ENCODE assay signal across 8 cellular contexts in genomic region chr2:27070653-27071276, GRCh38. TPM values are rescaled to one million over a fixed set of nuclear protein-coding genes. Genes with fewer than 3 reads are reported as not detected.
DNase-seq lines count a peak whose midpoint lies in the region; ATAC-seq and TF ChIP-seq lines count a peak whose summit lies in the region.

No MANE protein-coding gene starts in this region.

- ATAC-seq in GM19438 (IDR thresholded peaks at IDR 0.05; ENCODE audit: low read depth, unreplicated experiment) (peak; percentile 4), RWPE2 (ENCODE audit: low read depth) (peak; percentile 4; the same call in 1 of the 3 replicates), HG03135 (IDR thresholded peaks at IDR 0.05; ENCODE audit: unreplicated experiment) (no peak)

- DNase-seq in RWPE2 (ENCODE audit: low spot score), result no peak
- DNase-seq in fibroblast of lung (ENCODE audit: low read depth in 2 of 2), result no peak
- no peak for DNase-seq in sigmoid colon
- no peak for DNase-seq in AML-193 (lab: John Stamatoyannopoulos, UW)
- no peak for DNase-seq in NCI-H226
- no peak for DNase-seq in NCI-H1436 treated with DMSO at 0.1 percent for 48 hours (lab: John Stamatoyannopoulos, UW)

- H3K9ac ChIP-seq in fibroblast of lung (ENCODE audit: insufficient read depth, low read length), result peak overlapping the region; percentile 80

- H3K4me1 ChIP-seq in RWPE2 (ENCODE audit: insufficient read depth, poor library complexity, severe bottlenecking), result peaks cover 3% of the 10 kb centered on the region
- H3K4me1 ChIP-seq in fibroblast of lung (ENCODE audit: control insufficient read depth, extremely low read depth, insufficient read depth, low read length), result peaks cover 21% of the 10 kb centered on the region
- peaks cover 0 to 67% (median 64%) of the 10 kb centered on the region in 4 donors for H3K4me1 ChIP-seq in sigmoid colon

- H2AFZ ChIP-seq in fibroblast of lung (ENCODE audit: low read length), result peak overlapping the region; percentile 57

- no peak for TF ChIP-seq EP300 in sigmoid colon (IDR thresholded peaks at IDR 0.05)

- H3K27me3 ChIP-seq in RWPE2 (ENCODE audit: insufficient read depth, poor library complexity, severe bottlenecking) (no peaks in the 10 kb centered on the region), fibroblast of lung (ENCODE audit: control insufficient read depth, insufficient read depth, low read length) (no peaks in the 10 kb centered on the region), sigmoid colon (no peaks in the 10 kb centered on the region)

- H3K27ac ChIP-seq in RWPE2 (ENCODE audit: poor library complexity, severe bottlenecking) (peak overlapping the region; percentile 49), fibroblast of lung (ENCODE audit: insufficient read depth, low read length) (peak overlapping the region; percentile 87), sigmoid colon (peak overlapping the region; percentile 94 to 98 (median 97))

- intact Hi-C loops in sigmoid colon (cut with DNase I), result loop anchor here (1.0 kb wide), 1 partner anchor 19 kb away; the partner anchor contains the start of gene AGBL5

- peaks cover 34% of the 10 kb centered on the region for H3K36me3 ChIP-seq in RWPE2 (ENCODE audit: low read depth)
- peaks cover 16% of the 10 kb centered on the region for H3K36me3 ChIP-seq in fibroblast of lung (ENCODE audit: control insufficient read depth, insufficient read depth, low read length)
- H3K36me3 ChIP-seq in sigmoid colon, result peaks cover 0 to 30% (median 5%) of the 10 kb centered on the region in 4 donors

- H3K9me3 ChIP-seq in RWPE2 (ENCODE audit: severe bottlenecking) (no peaks in the 10 kb centered on the region), fibroblast of lung (ENCODE audit: control insufficient read depth, insufficient read depth, low read depth, low read length) (no peaks in the 10 kb centered on the region), sigmoid colon (no peaks in the 10 kb centered on the region)

- WGBS in sigmoid colon, 2 donors, result 4% methylated on average over 11 of the region's 11 CpGs

- H3K4me3 ChIP-seq in RWPE2 (ENCODE audit: severe bottlenecking) (peak overlapping the region; percentile 77), fibroblast of lung (replicated peaks in 1 of 4; ENCODE audit: control extremely low read depth in 1 of 4, insufficient read depth in 1 of 4, low read depth in 3 of 4, low read length in 4 of 4) (peak overlapping the region; percentile 79 to 100 (median 96)), sigmoid colon (peak overlapping the region; percentile 70 to 94 (median 84))

- peaks cover 40% of the 10 kb centered on the region for H3K79me2 ChIP-seq in fibroblast of lung (ENCODE audit: control insufficient read depth, insufficient read depth, low read length)

- TF ChIP-seq CTCF in RWPE2 (IDR thresholded peaks at IDR 0.05; ENCODE audit: poor library complexity, severe bottlenecking) (no peak), fibroblast of lung (conservative IDR thresholded peaks at IDR 0.05 in 1 of 2, IDR thresholded peaks at IDR 0.05 in 1 of 2; ENCODE audit: low read depth in 1 of 2, low read length in 2 of 2) (no peak), sigmoid colon (IDR thresholded peaks at IDR 0.05) (no peak)

- H3K4me2 ChIP-seq in fibroblast of lung (ENCODE audit: extremely low read depth, insufficient read depth, low read length), result peak overlapping the region; percentile 93

- no peaks in the 10 kb centered on the region for H4K20me1 ChIP-seq in fibroblast of lung (ENCODE audit: control insufficient read depth, extremely low read depth, insufficient read depth, low read length)

- TF ChIP-seq POLR2A in sigmoid colon (IDR thresholded peaks at IDR 0.05), result no peak

RNA-seq across cellular contexts. Expression of gene OST4, which starts 0.7 kb away (rescaled TPM):
- total RNA-seq in fibroblast of lung (479 and 505 TPM in 2 replicates), sigmoid colon (100 to 1,000 TPM; 244 to 428 (median 382) TPM)
- polyA plus RNA-seq in fibroblast of lung (1,054 and 1,265 TPM in 2 replicates), sigmoid colon (100 to 1,000 TPM; 366 to 688 (median 635) TPM)
- 886 and 1,001 TPM in 2 replicates for polyA plus RNA-seq in fibroblast of lung (2012)
- polyA minus RNA-seq in fibroblast of lung (ENCODE audit: low replicate concordance), result 283 and 364 TPM in 2 replicates

RNA-seq across cellular contexts. Expression of gene EMILIN1, which starts 7.7 kb away (rescaled TPM):
- total RNA-seq in fibroblast of lung (187 and 251 TPM in 2 replicates), sigmoid colon (100 to 1,000 TPM; 156 to 350 (median 279) TPM)
- polyA plus RNA-seq in fibroblast of lung (44.3 and 46.8 TPM in 2 replicates), sigmoid colon (10 to 100 TPM in 1 of 3 donors, 1 to 10 TPM in 2; 4.8 to 50.9 (median 5.3) TPM)
- 155 and 172 TPM in 2 replicates for polyA plus RNA-seq in fibroblast of lung (2012)
- 48.2 and 58.1 TPM in 2 replicates for polyA minus RNA-seq in fibroblast of lung (ENCODE audit: low replicate concordance)

RNA-seq across cellular contexts. Expression of gene KHK, which starts 15.8 kb away (rescaled TPM):
- total RNA-seq in fibroblast of lung, result 1.0 and 1.3 TPM in 2 replicates
- 0.17 and 0.54 TPM in 2 replicates for polyA plus RNA-seq in fibroblast of lung
- 0.48 and 1.3 TPM in 2 replicates for polyA plus RNA-seq in fibroblast of lung (2012)
- 0.59 and 4.6 TPM in 2 replicates for polyA minus RNA-seq in fibroblast of lung (ENCODE audit: low replicate concordance)
- 1 to 10 TPM; 1.6 to 5.3 (median 3.8) TPM for total RNA-seq in sigmoid colon
- polyA plus RNA-seq in sigmoid colon, result 10 to 100 TPM in 1 of 3 donors, 1 to 10 TPM in 2; 2.4 to 12.7 (median 6.7) TPM

RNA-seq across cellular contexts. Expression of gene AGBL5, which starts 19.3 kb away (rescaled TPM):
- 19.8 TPM in 2 replicates for total RNA-seq in fibroblast of lung
- 20.9 and 26.1 TPM in 2 replicates for polyA plus RNA-seq in fibroblast of lung
- 19.9 and 21.6 TPM in 2 replicates for polyA plus RNA-seq in fibroblast of lung (2012)
- polyA minus RNA-seq in fibroblast of lung (ENCODE audit: low replicate concordance), result 69.7 and 72.6 TPM in 2 replicates
- 10 to 100 TPM; 16.8 to 23.3 (median 18.1) TPM for total RNA-seq in sigmoid colon
- polyA plus RNA-seq in sigmoid colon, result 10 to 100 TPM; 12.4 to 16.2 (median 13.4) TPM

RNA-seq across cellular contexts. Expression of gene TMEM214, which starts 38.0 kb away (rescaled TPM):
- 17.5 and 22.6 TPM in 2 replicates for total RNA-seq in fibroblast of lung
- 115 and 127 TPM in 2 replicates for polyA plus RNA-seq in fibroblast of lung
- 96.0 and 116 TPM in 2 replicates for polyA plus RNA-seq in fibroblast of lung (2012)
- polyA minus RNA-seq in fibroblast of lung (ENCODE audit: low replicate concordance), result 777 and 782 TPM in 2 replicates
- 10 to 100 TPM; 26.4 to 39.4 (median 35.0) TPM for total RNA-seq in sigmoid colon
- polyA plus RNA-seq in sigmoid colon, result 10 to 100 TPM; 16.0 to 65.7 (median 16.2) TPM
